In the genomic region with DNA sequence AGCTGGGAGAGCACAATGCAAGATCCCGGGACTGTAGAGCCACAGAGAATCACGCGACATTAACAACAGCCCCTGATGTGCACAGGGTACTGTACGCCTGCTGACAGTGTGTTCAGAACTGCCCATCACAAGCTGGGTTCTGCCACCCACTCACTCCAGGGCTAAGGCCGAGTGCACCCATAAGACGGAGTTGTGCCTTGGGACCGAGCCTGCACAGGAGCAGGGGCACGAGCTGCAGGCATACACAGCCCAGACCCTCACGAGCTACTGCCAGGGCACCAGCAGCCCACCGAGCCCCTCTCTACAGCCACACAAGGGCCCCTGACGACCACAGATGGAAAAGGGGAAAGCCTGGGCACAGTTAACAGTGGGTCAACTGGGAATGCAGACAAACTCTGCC, we compare ENCODE assay signal across 8 cellular contexts.
"Had no signal": no experiment of that assay in that cellular context is flagged by ENCODE, and none has a peak within 500 bp of the region (broad histone marks: within the 10 kb centered on the region; RNA-seq: fewer than 3 reads in every experiment).

No MANE protein-coding gene starts in this region.

- DNase-seq: H7, HFFc6, IMR-90, KBM-7 had no signal

- H3K4me3 ChIP-seq: GM23338, HAP-1 had no signal

- FAIRE-seq: HTR-8/SVneo had no signal

- H3K4me1 ChIP-seq: HAP-1 had no signal

- H3K9me3 ChIP-seq: HAP-1 had no signal

- H2AFZ ChIP-seq: GM23338 had no signal

- H3K36me3 ChIP-seq: HAP-1 had no signal

- ATAC-seq: HCT116 had no signal

- H3K27ac Mint-ChIP-seq: HFFc6 had no signal

- H3K4me3 Mint-ChIP-seq: GM23338, HFFc6 had no signal
